In the genomic region with DNA sequence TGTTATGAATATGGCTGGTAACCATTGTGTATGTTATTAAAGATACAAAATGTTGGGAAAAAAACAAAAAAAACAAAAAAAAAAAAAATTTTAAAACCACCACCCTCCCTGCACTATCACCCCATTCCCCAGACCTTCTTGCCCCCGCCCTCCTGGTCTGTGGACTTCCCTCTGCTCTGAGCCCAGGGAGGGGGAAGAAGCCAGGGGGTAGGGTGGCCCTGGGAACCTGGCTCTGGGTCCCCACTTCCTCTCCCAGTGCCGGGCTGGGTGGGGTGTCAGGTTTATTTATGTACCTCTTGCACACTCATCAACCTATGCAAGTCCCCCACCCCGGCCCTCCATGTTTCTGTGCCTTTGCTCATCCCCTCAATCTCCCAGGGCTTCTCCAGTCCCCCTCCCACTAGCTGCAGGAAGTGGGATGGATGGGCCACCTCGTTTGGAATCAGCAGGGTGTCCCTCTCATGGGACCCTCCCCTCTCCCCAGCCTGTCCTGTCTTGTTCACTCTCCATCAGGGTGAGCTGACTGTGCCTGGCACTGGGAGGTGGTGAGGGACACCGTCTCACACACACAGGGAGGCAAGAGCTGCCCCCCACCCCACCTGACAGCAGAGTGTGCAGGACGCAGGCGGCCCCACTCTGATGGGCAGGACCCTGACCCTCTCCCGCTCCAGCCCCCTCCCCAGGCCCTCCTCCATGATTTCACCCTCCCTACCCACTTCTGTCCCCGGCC, we compare ENCODE assay signal across 1 cellular context.
A peak's percentile ranks its signal among the peaks of the same experiment; 100 is the strongest.
TF ChIP-seq lines count a peak whose summit lies in the region.

No MANE protein-coding gene starts in this region.

TF ChIP-seq in HepG2, 621 proteins besides CTCF, POLR2A, EP300 and RAD21:
- TF ChIP-seq, protein P1, sequence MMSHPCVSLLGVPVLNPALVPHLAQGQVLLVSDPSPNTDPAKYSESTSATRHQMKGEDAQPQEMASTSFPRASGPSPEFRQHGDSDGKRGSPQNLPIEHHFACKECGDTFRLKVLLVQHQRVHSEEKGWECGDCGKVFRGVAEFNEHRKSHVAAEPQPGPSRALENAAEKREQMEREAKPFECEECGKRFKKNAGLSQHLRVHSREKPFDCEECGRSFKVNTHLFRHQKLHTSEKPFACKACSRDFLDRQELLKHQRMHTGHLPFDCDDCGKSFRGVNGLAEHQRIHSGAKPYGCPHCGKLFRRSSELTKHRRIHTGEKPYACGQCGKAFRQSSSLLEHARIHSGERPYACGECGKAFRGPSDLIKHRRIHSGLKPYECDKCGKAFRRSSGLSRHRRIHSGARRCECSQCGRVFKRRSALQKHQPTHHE (CRISPR knock-in tag; IDR thresholded peaks at IDR 0.05; ENCODE audit: borderline replicate concordance) = no peak
- no peak for TF ChIP-seq ARNT (IDR thresholded peaks at IDR 0.05)
- peak; percentile 43 for TF ChIP-seq AGO2 (optimal IDR thresholded peaks at IDR 0.05; ENCODE audit: low read depth, low read length)
- TF ChIP-seq ZNF451 (CRISPR knock-in tag; IDR thresholded peaks at IDR 0.05) = no peak
- TF ChIP-seq, protein P2, sequence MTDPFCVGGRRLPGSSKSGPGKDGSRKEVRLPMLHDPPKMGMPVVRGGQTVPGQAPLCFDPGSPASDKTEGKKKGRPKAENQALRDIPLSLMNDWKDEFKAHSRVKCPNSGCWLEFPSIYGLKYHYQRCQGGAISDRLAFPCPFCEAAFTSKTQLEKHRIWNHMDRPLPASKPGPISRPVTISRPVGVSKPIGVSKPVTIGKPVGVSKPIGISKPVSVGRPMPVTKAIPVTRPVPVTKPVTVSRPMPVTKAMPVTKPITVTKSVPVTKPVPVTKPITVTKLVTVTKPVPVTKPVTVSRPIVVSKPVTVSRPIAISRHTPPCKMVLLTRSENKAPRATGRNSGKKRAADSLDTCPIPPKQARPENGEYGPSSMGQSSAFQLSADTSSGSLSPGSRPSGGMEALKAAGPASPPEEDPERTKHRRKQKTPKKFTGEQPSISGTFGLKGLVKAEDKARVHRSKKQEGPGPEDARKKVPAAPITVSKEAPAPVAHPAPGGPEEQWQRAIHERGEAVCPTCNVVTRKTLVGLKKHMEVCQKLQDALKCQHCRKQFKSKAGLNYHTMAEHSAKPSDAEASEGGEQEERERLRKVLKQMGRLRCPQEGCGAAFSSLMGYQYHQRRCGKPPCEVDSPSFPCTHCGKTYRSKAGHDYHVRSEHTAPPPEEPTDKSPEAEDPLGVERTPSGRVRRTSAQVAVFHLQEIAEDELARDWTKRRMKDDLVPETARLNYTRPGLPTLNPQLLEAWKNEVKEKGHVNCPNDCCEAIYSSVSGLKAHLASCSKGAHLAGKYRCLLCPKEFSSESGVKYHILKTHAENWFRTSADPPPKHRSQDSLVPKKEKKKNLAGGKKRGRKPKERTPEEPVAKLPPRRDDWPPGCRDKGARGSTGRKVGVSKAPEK (CRISPR knock-in tag; IDR thresholded peaks at IDR 0.05; ENCODE audit: borderline replicate concordance) = no peak
- TF ChIP-seq, protein P3, sequence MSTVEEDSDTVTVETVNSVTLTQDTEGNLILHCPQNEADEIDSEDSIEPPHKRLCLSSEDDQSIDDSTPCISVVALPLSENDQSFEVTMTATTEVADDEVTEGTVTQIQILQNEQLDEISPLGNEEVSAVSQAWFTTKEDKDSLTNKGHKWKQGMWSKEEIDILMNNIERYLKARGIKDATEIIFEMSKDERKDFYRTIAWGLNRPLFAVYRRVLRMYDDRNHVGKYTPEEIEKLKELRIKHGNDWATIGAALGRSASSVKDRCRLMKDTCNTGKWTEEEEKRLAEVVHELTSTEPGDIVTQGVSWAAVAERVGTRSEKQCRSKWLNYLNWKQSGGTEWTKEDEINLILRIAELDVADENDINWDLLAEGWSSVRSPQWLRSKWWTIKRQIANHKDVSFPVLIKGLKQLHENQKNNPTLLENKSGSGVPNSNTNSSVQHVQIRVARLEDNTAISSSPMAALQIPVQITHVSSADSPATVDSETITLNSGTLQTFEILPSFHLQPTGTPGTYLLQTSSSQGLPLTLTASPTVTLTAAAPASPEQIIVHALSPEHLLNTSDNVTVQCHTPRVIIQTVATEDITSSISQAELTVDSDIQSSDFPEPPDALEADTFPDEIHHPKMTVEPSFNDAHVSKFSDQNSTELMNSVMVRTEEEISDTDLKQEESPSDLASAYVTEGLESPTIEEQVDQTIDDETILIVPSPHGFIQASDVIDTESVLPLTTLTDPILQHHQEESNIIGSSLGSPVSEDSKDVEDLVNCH (CRISPR knock-in tag; IDR thresholded peaks at IDR 0.05) = no peak
